Comparison of ENCODE assay signal across 1 cellular context in the genomic region with DNA sequence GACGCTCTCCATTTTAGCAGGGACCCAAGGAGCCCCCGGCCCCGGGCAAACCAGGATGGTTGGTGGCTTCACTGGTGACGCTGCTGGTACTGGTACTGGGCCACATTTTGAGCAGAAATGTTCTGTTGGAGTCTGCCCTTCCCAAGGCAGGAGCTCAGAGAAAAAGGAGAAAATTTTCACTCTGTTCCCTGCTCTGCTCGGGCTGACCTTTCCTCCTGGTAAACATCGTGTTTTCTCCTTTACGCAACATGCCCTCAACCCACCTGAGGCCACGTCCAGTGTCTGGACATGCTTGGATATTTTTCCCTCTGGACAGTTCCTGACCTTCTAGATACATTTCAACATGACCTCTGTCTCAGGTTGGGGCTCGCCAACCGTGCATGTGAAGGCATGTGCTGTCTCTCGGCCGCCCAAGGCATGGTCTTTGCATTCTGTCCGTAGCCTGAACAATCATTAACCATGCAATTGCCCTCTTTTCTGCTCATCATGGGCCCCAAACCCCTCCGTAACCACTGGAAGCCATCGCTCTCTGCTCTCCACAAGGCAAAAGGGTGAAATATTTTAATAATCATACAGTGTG.
TF ChIP-seq lines count a peak whose summit lies in the region.

No MANE protein-coding gene starts in this region.

TF ChIP-seq in HepG2, 621 proteins besides CTCF, POLR2A, EP300 and RAD21 (continued from another document and continues in another):
- TF ChIP-seq, protein P1, sequence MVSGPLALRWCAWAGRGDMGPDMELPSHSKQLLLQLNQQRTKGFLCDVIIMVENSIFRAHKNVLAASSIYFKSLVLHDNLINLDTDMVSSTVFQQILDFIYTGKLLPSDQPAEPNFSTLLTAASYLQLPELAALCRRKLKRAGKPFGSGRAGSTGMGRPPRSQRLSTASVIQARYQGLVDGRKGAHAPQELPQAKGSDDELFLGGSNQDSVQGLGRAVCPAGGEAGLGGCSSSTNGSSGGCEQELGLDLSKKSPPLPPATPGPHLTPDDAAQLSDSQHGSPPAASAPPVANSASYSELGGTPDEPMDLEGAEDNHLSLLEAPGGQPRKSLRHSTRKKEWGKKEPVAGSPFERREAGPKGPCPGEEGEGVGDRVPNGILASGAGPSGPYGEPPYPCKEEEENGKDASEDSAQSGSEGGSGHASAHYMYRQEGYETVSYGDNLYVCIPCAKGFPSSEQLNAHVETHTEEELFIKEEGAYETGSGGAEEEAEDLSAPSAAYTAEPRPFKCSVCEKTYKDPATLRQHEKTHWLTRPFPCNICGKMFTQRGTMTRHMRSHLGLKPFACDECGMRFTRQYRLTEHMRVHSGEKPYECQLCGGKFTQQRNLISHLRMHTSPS (CRISPR knock-in tag; IDR thresholded peaks at IDR 0.05; ENCODE audit: low read depth) = peak; percentile 91
- TF ChIP-seq ZNF713 (CRISPR knock-in tag; IDR thresholded peaks at IDR 0.05) (0 out of 2 replicates have a peak, but pooled peaks have one; percentile 79), ZNF674 (CRISPR knock-in tag; IDR thresholded peaks at IDR 0.05; ENCODE audit: low read depth) (no peak), MYPOP (CRISPR knock-in tag; IDR thresholded peaks at IDR 0.05) (peak; percentile 87), ZNF724P (CRISPR knock-in tag; IDR thresholded peaks at IDR 0.05; ENCODE audit: borderline replicate concordance) (peak; percentile 70; the same call in 1 of the 2 replicates), GPN1 (CRISPR knock-in tag; IDR thresholded peaks at IDR 0.05; ENCODE audit: borderline replicate concordance) (no peak), EZH2 (conservative IDR thresholded peaks at IDR 0.05; ENCODE audit: low read depth, low read length) (no peak), CBX2 (IDR thresholded peaks at IDR 0.05; ENCODE audit: low read depth, low read length) (no peak), CBX2 (CRISPR knock-in tag; IDR thresholded peaks at IDR 0.05; ENCODE audit: low read depth) (no peak), ZBTB39 (CRISPR knock-in tag; IDR thresholded peaks at IDR 0.05) (no peak), ZNF138 (CRISPR knock-in tag; IDR thresholded peaks at IDR 0.05; ENCODE audit: low read depth) (peak; percentile 85; the same call in 1 of the 2 replicates), ATF3 (CRISPR knock-in tag; IDR thresholded peaks at IDR 0.05) (peak; percentile 58; the same call in 1 of the 2 replicates), IKZF1 (IDR thresholded peaks at IDR 0.05) (no peak), ZBTB42 (CRISPR knock-in tag; IDR thresholded peaks at IDR 0.05) (no peak), NR2F1 (CRISPR knock-in tag; IDR thresholded peaks at IDR 0.05) (peak; percentile 93 to 99), TCF7L2 (IDR thresholded peaks at IDR 0.05; ENCODE audit: low read depth, low read length) (no peak), ZNF124 (CRISPR knock-in tag; IDR thresholded peaks at IDR 0.05) (peak; percentile 99), ISL2 (CRISPR knock-in tag; IDR thresholded peaks at IDR 0.05) (peak; percentile 94), GTF2F1 (IDR thresholded peaks at IDR 0.05; ENCODE audit: low read length) (no peak), PBX3 (CRISPR knock-in tag; IDR thresholded peaks at IDR 0.05; ENCODE audit: borderline replicate concordance) (no peak), ZNF451 (CRISPR knock-in tag; IDR thresholded peaks at IDR 0.05) (peak; percentile 98), KMT2B (CRISPR knock-in tag; IDR thresholded peaks at IDR 0.05) (peak; percentile 79), MBD4 (IDR thresholded peaks at IDR 0.05; ENCODE audit: borderline replicate concordance, low read length) (no peak), TAF1 (CRISPR knock-in tag; IDR thresholded peaks at IDR 0.05) (peak; percentile 73; the same call in 1 of the 2 replicates), TBX3 (IDR thresholded peaks at IDR 0.05; ENCODE audit: borderline replicate concordance) (no peak), ZNF337 (CRISPR knock-in tag; IDR thresholded peaks at IDR 0.05; ENCODE audit: borderline replicate concordance, low read depth) (0 out of 2 replicates have a peak, but pooled peaks have one; percentile 64), KDM6A (CRISPR knock-in tag; IDR thresholded peaks at IDR 0.05; ENCODE audit: low read depth) (peak; percentile 95), THAP11 (CRISPR knock-in tag; IDR thresholded peaks at IDR 0.05) (peak; percentile 88), ZNF460 (CRISPR knock-in tag; IDR thresholded peaks at IDR 0.05; ENCODE audit: borderline replicate concordance) (peak; percentile 13; the same call in 1 of the 2 replicates), ZNF709 (CRISPR knock-in tag; IDR thresholded peaks at IDR 0.05) (peak; percentile 58; the same call in 1 of the 2 replicates), SIN3A (IDR thresholded peaks at IDR 0.05; ENCODE audit: borderline replicate concordance, low read depth, low read length) (no peak), NR2F6 (IDR thresholded peaks at IDR 0.05) (peak; percentile 99), NR2F6 (CRISPR knock-in tag; IDR thresholded peaks at IDR 0.05) (peak; percentile 100), HOXA7 (CRISPR knock-in tag; IDR thresholded peaks at IDR 0.05) (0 out of 2 replicates have a peak, but pooled peaks have one; percentile 79), GMEB1 (CRISPR knock-in tag; IDR thresholded peaks at IDR 0.05; ENCODE audit: borderline replicate concordance) (peak; percentile 67; the same call in 1 of the 2 replicates), ZNF552 (CRISPR knock-in tag; IDR thresholded peaks at IDR 0.05; ENCODE audit: borderline replicate concordance) (peak; percentile 78)
- TF ChIP-seq, protein P2, sequence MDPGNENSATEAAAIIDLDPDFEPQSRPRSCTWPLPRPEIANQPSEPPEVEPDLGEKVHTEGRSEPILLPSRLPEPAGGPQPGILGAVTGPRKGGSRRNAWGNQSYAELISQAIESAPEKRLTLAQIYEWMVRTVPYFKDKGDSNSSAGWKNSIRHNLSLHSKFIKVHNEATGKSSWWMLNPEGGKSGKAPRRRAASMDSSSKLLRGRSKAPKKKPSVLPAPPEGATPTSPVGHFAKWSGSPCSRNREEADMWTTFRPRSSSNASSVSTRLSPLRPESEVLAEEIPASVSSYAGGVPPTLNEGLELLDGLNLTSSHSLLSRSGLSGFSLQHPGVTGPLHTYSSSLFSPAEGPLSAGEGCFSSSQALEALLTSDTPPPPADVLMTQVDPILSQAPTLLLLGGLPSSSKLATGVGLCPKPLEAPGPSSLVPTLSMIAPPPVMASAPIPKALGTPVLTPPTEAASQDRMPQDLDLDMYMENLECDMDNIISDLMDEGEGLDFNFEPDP (CRISPR knock-in tag; conservative IDR thresholded peaks at IDR 0.05) = 0 out of 2 replicates have a peak, but pooled peaks have one; percentile 18
- TF ChIP-seq, protein P3, sequence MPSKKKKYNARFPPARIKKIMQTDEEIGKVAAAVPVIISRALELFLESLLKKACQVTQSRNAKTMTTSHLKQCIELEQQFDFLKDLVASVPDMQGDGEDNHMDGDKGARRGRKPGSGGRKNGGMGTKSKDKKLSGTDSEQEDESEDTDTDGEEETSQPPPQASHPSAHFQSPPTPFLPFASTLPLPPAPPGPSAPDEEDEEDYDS (CRISPR knock-in tag; IDR thresholded peaks at IDR 0.05) = peak; percentile 95
- TF ChIP-seq, protein P4, sequence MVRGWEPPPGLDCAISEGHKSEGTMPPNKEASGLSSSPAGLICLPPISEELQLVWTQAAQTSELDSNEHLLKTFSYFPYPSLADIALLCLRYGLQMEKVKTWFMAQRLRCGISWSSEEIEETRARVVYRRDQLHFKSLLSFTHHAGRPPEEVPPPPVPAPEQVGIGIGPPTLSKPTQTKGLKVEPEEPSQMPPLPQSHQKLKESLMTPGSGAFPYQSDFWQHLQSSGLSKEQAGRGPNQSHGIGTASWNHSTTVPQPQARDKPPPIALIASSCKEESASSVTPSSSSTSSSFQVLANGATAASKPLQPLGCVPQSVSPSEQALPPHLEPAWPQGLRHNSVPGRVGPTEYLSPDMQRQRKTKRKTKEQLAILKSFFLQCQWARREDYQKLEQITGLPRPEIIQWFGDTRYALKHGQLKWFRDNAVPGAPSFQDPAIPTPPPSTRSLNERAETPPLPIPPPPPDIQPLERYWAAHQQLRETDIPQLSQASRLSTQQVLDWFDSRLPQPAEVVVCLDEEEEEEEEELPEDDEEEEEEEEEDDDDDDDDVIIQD (CRISPR knock-in tag; IDR thresholded peaks at IDR 0.05; ENCODE audit: low read depth) = peak; percentile 95
- TF ChIP-seq, protein P5, sequence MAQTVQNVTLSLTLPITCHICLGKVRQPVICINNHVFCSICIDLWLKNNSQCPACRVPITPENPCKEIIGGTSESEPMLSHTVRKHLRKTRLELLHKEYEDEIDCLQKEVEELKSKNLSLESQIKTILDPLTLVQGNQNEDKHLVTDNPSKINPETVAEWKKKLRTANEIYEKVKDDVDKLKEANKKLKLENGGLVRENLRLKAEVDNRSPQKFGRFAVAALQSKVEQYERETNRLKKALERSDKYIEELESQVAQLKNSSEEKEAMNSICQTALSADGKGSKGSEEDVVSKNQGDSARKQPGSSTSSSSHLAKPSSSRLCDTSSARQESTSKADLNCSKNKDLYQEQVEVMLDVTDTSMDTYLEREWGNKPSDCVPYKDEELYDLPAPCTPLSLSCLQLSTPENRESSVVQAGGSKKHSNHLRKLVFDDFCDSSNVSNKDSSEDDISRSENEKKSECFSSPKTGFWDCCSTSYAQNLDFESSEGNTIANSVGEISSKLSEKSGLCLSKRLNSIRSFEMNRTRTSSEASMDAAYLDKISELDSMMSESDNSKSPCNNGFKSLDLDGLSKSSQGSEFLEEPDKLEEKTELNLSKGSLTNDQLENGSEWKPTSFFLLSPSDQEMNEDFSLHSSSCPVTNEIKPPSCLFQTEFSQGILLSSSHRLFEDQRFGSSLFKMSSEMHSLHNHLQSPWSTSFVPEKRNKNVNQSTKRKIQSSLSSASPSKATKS (CRISPR knock-in tag; IDR thresholded peaks at IDR 0.05) = peak; percentile 91; the same call in 1 of the 2 replicates
- TF ChIP-seq, protein P6, sequence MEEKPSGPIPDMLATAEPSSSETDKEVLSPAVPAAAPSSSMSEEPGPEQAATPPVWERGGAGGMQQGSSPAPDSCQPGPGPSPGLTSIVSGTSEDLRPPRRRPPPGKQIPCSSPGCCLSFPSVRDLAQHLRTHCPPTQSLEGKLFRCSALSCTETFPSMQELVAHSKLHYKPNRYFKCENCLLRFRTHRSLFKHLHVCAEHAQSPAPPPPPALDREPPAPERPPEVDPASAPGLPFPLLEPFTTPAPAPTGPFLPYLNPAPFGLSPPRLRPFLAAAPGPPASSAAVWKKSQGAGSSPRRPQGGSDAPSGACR (CRISPR knock-in tag; IDR thresholded peaks at IDR 0.05) = peak; percentile 98; the same call in 1 of the 2 replicates
- TF ChIP-seq, protein P7, sequence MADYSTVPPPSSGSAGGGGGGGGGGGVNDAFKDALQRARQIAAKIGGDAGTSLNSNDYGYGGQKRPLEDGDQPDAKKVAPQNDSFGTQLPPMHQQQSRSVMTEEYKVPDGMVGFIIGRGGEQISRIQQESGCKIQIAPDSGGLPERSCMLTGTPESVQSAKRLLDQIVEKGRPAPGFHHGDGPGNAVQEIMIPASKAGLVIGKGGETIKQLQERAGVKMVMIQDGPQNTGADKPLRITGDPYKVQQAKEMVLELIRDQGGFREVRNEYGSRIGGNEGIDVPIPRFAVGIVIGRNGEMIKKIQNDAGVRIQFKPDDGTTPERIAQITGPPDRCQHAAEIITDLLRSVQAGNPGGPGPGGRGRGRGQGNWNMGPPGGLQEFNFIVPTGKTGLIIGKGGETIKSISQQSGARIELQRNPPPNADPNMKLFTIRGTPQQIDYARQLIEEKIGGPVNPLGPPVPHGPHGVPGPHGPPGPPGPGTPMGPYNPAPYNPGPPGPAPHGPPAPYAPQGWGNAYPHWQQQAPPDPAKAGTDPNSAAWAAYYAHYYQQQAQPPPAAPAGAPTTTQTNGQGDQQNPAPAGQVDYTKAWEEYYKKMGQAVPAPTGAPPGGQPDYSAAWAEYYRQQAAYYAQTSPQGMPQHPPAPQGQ (CRISPR knock-in tag; IDR thresholded peaks at IDR 0.05; ENCODE audit: borderline replicate concordance) = no peak
